ENCODE assay signal across 1 cellular context in the genomic region with DNA sequence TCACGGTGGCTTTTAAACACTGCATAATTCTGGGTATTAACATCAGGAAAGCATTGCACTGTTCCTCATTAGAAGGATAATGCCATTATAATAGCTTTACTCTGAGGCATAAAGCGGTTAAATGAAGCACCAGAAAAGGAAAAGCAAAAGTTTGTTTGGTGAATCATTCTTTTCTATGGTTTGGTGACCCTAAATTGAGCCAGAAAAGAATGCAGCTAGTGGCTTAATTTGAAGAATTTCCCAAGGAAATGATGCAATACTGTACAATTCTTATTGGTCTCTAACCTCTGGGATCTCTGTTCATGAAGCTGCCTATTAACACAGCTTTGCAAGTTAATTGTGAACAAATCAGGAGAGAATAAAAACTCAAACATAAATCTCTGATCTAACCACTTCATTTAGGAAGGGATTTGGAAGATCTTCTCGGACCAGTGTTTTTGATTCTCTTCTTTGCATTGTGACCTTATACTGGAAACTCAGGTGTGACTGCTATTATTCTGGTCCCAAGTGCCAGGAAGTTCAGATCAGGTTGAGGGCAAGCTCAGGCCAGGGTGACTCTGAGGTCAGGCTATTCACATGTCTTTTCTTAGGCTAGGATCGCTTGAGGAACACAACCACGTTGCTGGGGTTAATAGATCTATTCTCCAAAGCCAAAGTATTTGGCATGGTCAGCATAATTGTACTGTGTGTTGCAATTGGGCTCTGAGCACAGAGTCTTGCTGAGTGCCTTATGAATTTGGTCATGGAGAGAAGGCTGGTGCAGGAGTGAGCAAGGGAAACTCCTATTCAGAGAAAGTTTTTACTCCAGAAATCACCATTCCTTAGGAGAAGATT.
A peak's percentile ranks its signal among the peaks of the same experiment; 100 is the strongest.
TF ChIP-seq lines count a peak whose summit lies in the region.

No MANE protein-coding gene starts in this region.

TF ChIP-seq in A549, 52 proteins besides CTCF, POLR2A, EP300 and RAD21 (continued from another document):
- TF ChIP-seq, protein P1, sequence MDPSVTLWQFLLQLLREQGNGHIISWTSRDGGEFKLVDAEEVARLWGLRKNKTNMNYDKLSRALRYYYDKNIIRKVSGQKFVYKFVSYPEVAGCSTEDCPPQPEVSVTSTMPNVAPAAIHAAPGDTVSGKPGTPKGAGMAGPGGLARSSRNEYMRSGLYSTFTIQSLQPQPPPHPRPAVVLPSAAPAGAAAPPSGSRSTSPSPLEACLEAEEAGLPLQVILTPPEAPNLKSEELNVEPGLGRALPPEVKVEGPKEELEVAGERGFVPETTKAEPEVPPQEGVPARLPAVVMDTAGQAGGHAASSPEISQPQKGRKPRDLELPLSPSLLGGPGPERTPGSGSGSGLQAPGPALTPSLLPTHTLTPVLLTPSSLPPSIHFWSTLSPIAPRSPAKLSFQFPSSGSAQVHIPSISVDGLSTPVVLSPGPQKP (IDR thresholded peaks at IDR 0.05; ENCODE audit: low read depth, low read length): no peak
- TF ChIP-seq MAFK (IDR thresholded peaks at IDR 0.05; ENCODE audit: partially characterized antibody): peak; percentile 92
- peak; percentile 34 to 59; a peak in 2 of 4 replicates for TF ChIP-seq CEBPB (IDR thresholded peaks at IDR 0.05)
- TF ChIP-seq HEYL (CRISPR knock-in tag; IDR thresholded peaks at IDR 0.05): no peak
- no peak for TF ChIP-seq CBX2 (IDR thresholded peaks at IDR 0.05; ENCODE audit: borderline replicate concordance, low read depth)
